1 cellular context compared by ENCODE assay signal in genomic region chr11:10809373-10810199, GRCh38.
A peak's percentile ranks its signal among the peaks of the same experiment; 100 is the strongest.
TF ChIP-seq lines count a peak whose summit lies in the region.

No MANE protein-coding gene starts in this region.

TF ChIP-seq in HepG2, 621 proteins besides CTCF, POLR2A, EP300 and RAD21 (continued from another document and continues in another):
- TF ChIP-seq ZNF800 (CRISPR knock-in tag; IDR thresholded peaks at IDR 0.05) = peak; percentile 86
- no peak for TF ChIP-seq ZBTB34 (CRISPR knock-in tag; IDR thresholded peaks at IDR 0.05)
- TF ChIP-seq ZNF549 (CRISPR knock-in tag; IDR thresholded peaks at IDR 0.05) = no peak
- no peak for TF ChIP-seq SIX1 (CRISPR knock-in tag; IDR thresholded peaks at IDR 0.05; ENCODE audit: borderline replicate concordance)
- TF ChIP-seq ZNF589 (CRISPR knock-in tag; conservative IDR thresholded peaks at IDR 0.05) = no peak
- no peak for TF ChIP-seq CBX2 (IDR thresholded peaks at IDR 0.05; ENCODE audit: low read depth, low read length)
- TF ChIP-seq CBX2 (CRISPR knock-in tag; IDR thresholded peaks at IDR 0.05; ENCODE audit: low read depth) = no peak
- TF ChIP-seq ZNF569 (CRISPR knock-in tag; IDR thresholded peaks at IDR 0.05; ENCODE audit: borderline replicate concordance) = no peak
- TF ChIP-seq ZSCAN31 (CRISPR knock-in tag; IDR thresholded peaks at IDR 0.05; ENCODE audit: low read depth) = no peak
- TF ChIP-seq ZNF768 (CRISPR knock-in tag; IDR thresholded peaks at IDR 0.05) = no peak
- no peak for TF ChIP-seq ZKSCAN8 (CRISPR knock-in tag; IDR thresholded peaks at IDR 0.05; ENCODE audit: borderline replicate concordance)
- no peak for TF ChIP-seq ZNF788 (CRISPR knock-in tag; IDR thresholded peaks at IDR 0.05; ENCODE audit: borderline replicate concordance)
- TF ChIP-seq SMAD9 (CRISPR knock-in tag; IDR thresholded peaks at IDR 0.05) = no peak
- no peak for TF ChIP-seq ZNF770 (CRISPR knock-in tag; IDR thresholded peaks at IDR 0.05)
- no peak; the same call in 1 of the 2 replicates for TF ChIP-seq ZNF451 (CRISPR knock-in tag; IDR thresholded peaks at IDR 0.05)
- no peak for TF ChIP-seq SRF (IDR thresholded peaks at IDR 0.05; ENCODE audit: low read depth, low read length)
- peak; percentile 89; the same call in 1 of the 2 replicates for TF ChIP-seq ZC3H4 (CRISPR knock-in tag; IDR thresholded peaks at IDR 0.05; ENCODE audit: borderline replicate concordance)
- TF ChIP-seq MEIS1 (CRISPR knock-in tag; IDR thresholded peaks at IDR 0.05; ENCODE audit: borderline replicate concordance) = 0 out of 2 replicates have a peak, but pooled peaks have one; percentile 20
- TF ChIP-seq ISL2 (CRISPR knock-in tag; IDR thresholded peaks at IDR 0.05) = no peak
- no peak for TF ChIP-seq ATF7-NPFF (CRISPR knock-in tag; IDR thresholded peaks at IDR 0.05; ENCODE audit: low read depth)
- peak; percentile 95; the same call in 1 of the 2 replicates for TF ChIP-seq UBTF (CRISPR knock-in tag; IDR thresholded peaks at IDR 0.05)
- TF ChIP-seq ZNF33A (CRISPR knock-in tag; IDR thresholded peaks at IDR 0.05; ENCODE audit: borderline replicate concordance) = peak; percentile 81; the same call in 1 of the 2 replicates
- TF ChIP-seq TOE1 (CRISPR knock-in tag; IDR thresholded peaks at IDR 0.05) = no peak
- no peak for TF ChIP-seq HES4 (CRISPR knock-in tag; IDR thresholded peaks at IDR 0.05; ENCODE audit: borderline replicate concordance)
- 0 out of 2 replicates have a peak, but pooled peaks have one; percentile 15 for TF ChIP-seq TARDBP (CRISPR knock-in tag; IDR thresholded peaks at IDR 0.05)
- TF ChIP-seq PATZ1 (CRISPR knock-in tag; IDR thresholded peaks at IDR 0.05) = 0 out of 2 replicates have a peak, but pooled peaks have one; percentile 36
- TF ChIP-seq ZBTB7B (CRISPR knock-in tag; IDR thresholded peaks at IDR 0.05) = 0 out of 2 replicates have a peak, but pooled peaks have one; percentile 6
- TF ChIP-seq SYNCRIP (IDR thresholded peaks at IDR 0.05; ENCODE audit: insufficient read depth, low read depth, low read length) = no peak
- no peak for TF ChIP-seq MAZ (IDR thresholded peaks at IDR 0.05; ENCODE audit: borderline replicate concordance, low read depth, low read length)
- no peak for TF ChIP-seq MAZ (CRISPR knock-in tag; IDR thresholded peaks at IDR 0.05; ENCODE audit: low read depth)
- TF ChIP-seq POLR2AphosphoS2 (IDR thresholded peaks at IDR 0.05; ENCODE audit: low read depth, low read length) = no peak
- no peak for TF ChIP-seq ZFAT (CRISPR knock-in tag; conservative IDR thresholded peaks at IDR 0.05)
- peak; percentile 49; the same call in 1 of the 2 replicates for TF ChIP-seq ZNF253 (CRISPR knock-in tag; IDR thresholded peaks at IDR 0.05; ENCODE audit: borderline replicate concordance)
- TF ChIP-seq ZNF556 (CRISPR knock-in tag; IDR thresholded peaks at IDR 0.05; ENCODE audit: borderline replicate concordance) = no peak
- no peak for TF ChIP-seq SP4 (CRISPR knock-in tag; IDR thresholded peaks at IDR 0.05)
- no peak for TF ChIP-seq HMGXB3 (CRISPR knock-in tag; IDR thresholded peaks at IDR 0.05; ENCODE audit: borderline replicate concordance)
- TF ChIP-seq BCL3 (CRISPR knock-in tag; IDR thresholded peaks at IDR 0.05) = no peak
- no peak for TF ChIP-seq ZNF33B (CRISPR knock-in tag; IDR thresholded peaks at IDR 0.05)
- TF ChIP-seq ZNF317 (CRISPR knock-in tag; IDR thresholded peaks at IDR 0.05) = 0 out of 2 replicates have a peak, but pooled peaks have one; percentile 8
- TF ChIP-seq HDAC2 (CRISPR knock-in tag; IDR thresholded peaks at IDR 0.05) = peak; percentile 10; the same call in 1 of the 2 replicates
- TF ChIP-seq CREB3 (CRISPR knock-in tag; IDR thresholded peaks at IDR 0.05) = no peak
- TF ChIP-seq KDM2A (CRISPR knock-in tag; IDR thresholded peaks at IDR 0.05; ENCODE audit: borderline replicate concordance, low read depth) = peak; percentile 2; the same call in 1 of the 2 replicates
- no peak for TF ChIP-seq ATF1 (CRISPR knock-in tag; IDR thresholded peaks at IDR 0.05)
- TF ChIP-seq ZMYM3 (CRISPR knock-in tag; IDR thresholded peaks at IDR 0.05) = no peak
- TF ChIP-seq FOXO4 (CRISPR knock-in tag; conservative IDR thresholded peaks at IDR 0.05) = 0 out of 2 replicates have a peak, but pooled peaks have one; percentile 31
- TF ChIP-seq EEA1 (CRISPR knock-in tag; IDR thresholded peaks at IDR 0.05; ENCODE audit: borderline replicate concordance) = no peak
- no peak for TF ChIP-seq MLX (CRISPR knock-in tag; IDR thresholded peaks at IDR 0.05)
